ENCODE assay signal across 1 cellular context in genomic region chr18:24727685-24728084, GRCh38.
TF ChIP-seq lines count a peak whose summit lies in the region.

No MANE protein-coding gene starts in this region.

TF ChIP-seq in K562, 482 proteins besides CTCF, POLR2A, EP300 and RAD21 (continued from another document):
- no peak for TF ChIP-seq E4F1 (CRISPR knock-in tag; IDR thresholded peaks at IDR 0.05; ENCODE audit: borderline replicate concordance)
- TF ChIP-seq NRF1 (conservative IDR thresholded peaks at IDR 0.05 in 1 of 2, IDR thresholded peaks at IDR 0.05 in 1 of 2), result no peak
- TF ChIP-seq CEBPG (CRISPR knock-in tag; IDR thresholded peaks at IDR 0.05), result no peak
- TF ChIP-seq CEBPG (tag; conservative IDR thresholded peaks at IDR 0.05 in 1 of 2, IDR thresholded peaks at IDR 0.05 in 1 of 2), result no peak
- no peak for TF ChIP-seq ZNF644 (tag; IDR thresholded peaks at IDR 0.05; ENCODE audit: low read depth)
- no peak for TF ChIP-seq RUNX1 (IDR thresholded peaks at IDR 0.05; ENCODE audit: low read depth)
- no peak for TF ChIP-seq ZNF23 (CRISPR knock-in tag; IDR thresholded peaks at IDR 0.05)
- TF ChIP-seq RBM25 (IDR thresholded peaks at IDR 0.05; ENCODE audit: low read depth, low read length, severe bottlenecking), result no peak
- TF ChIP-seq ZNF318 (IDR thresholded peaks at IDR 0.05; ENCODE audit: borderline replicate concordance in 1 of 2, low read depth in 1 of 2), result no peak
- TF ChIP-seq SIRT6 (IDR thresholded peaks at IDR 0.05; ENCODE audit: low read depth, low read length), result no peak
- no peak for TF ChIP-seq ZNF764 (CRISPR knock-in tag; IDR thresholded peaks at IDR 0.05; ENCODE audit: low read depth)
